ENCODE assay signal across 13 cellular contexts in the genomic region with DNA sequence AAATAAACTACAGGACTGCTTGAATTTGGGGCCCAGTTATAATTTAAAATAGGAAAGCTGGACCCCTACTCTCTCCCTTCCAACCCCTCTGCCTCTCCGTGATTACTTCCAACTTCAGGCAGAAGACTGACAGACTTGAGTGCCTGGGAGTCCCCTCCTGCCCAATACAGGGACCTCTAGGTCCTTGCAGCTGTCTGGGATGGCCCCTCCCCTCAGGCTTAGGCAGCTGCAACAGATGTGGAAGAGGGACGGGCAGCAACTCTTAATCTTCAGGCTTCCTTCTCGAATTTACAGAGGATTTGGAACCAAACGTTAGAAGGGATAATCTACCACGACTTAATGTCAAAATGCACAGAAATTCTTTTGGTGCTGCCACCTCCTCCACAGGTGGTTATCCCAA. TPM values are rescaled to one million over a fixed set of nuclear protein-coding genes. Genes with fewer than 3 reads are reported as not detected.
DNase-seq lines count a peak whose midpoint lies in the region; ATAC-seq, FAIRE-seq and TF ChIP-seq lines count a peak whose summit lies in the region.
"Had no signal": no experiment of that assay in that cellular context is flagged by ENCODE, and none has a peak within 500 bp of the region (broad histone marks: within the 10 kb centered on the region; RNA-seq: fewer than 3 reads in every experiment).

No MANE protein-coding gene starts in this region.

- H3K4me3 Mint-ChIP-seq in CD4-positive, CD25-positive, alpha-beta regulatory T cell = peak overlapping the region; percentile 43 to 95 (median 62)
- no peak overlapping the region for H3K4me3 Mint-ChIP-seq in CD8-positive, alpha-beta T cell

- no peak overlapping the region for H3K14ac ChIP-seq in trophoblast cell (ENCODE audit: low read length)

- no peaks in the 10 kb centered on the region for H3K9me1 ChIP-seq in endothelial cell of umbilical vein (replicated peaks; ENCODE audit: control insufficient read depth, extremely low read depth, insufficient read depth, low read length)

- no peak overlapping the region for H3K27ac ChIP-seq in CD4-positive, CD25-positive, alpha-beta regulatory T cell (ENCODE audit: insufficient read depth, low read length, poor library complexity, severe bottlenecking)
- H3K27ac ChIP-seq in RWPE1 (peak overlapping the region; percentile 81), endothelial cell of umbilical vein (ENCODE audit: insufficient read depth, low read depth, low read length) (peak overlapping the region; percentile 18), trophoblast cell (ENCODE audit: low read depth, low read length) (no peak overlapping the region)
- H3K27ac ChIP-seq in CD8-positive, alpha-beta T cell (ENCODE audit: low read depth, low read length) = no peak overlapping the region

- no peak overlapping the region for H4K8ac ChIP-seq in trophoblast cell (ENCODE audit: low read depth, low read length)

- H3K27me3 Mint-ChIP-seq in CD4-positive, CD25-positive, alpha-beta regulatory T cell = no peaks in the 10 kb centered on the region
- H3K27me3 Mint-ChIP-seq in CD8-positive, alpha-beta T cell (ENCODE audit: low read depth) = no peaks in the 10 kb centered on the region

- no peak overlapping the region for H3K9ac ChIP-seq in endothelial cell of umbilical vein (replicated peaks; ENCODE audit: extremely low read depth, insufficient read depth, low read length)
- H3K9ac ChIP-seq in trophoblast cell (ENCODE audit: low read length) = no peak overlapping the region

- H2BK12ac ChIP-seq in trophoblast cell (ENCODE audit: low read length) = no peak overlapping the region

- H2BK5ac ChIP-seq in trophoblast cell (ENCODE audit: low read depth, low read length, poor library complexity) = no peak overlapping the region

- H4K12ac ChIP-seq in trophoblast cell (ENCODE audit: low read depth, low read length) = no peak overlapping the region

- H3K79me1 ChIP-seq in trophoblast cell (ENCODE audit: low read length) = peaks cover 22% of the 10 kb centered on the region

- TF ChIP-seq POLR2A in endothelial cell of umbilical vein (IDR thresholded peaks at IDR 0.05; ENCODE audit: low read depth, low read length) = no peak

- WGBS in trophoblast cell (ENCODE audit: extremely low coverage, insufficient coverage, insufficient read length) = no CpG with 5 or more reads among the region's 5 CpGs

- H2AFZ ChIP-seq in endothelial cell of umbilical vein (ENCODE audit: low read depth, low read length) = no peak overlapping the region
- H2AFZ ChIP-seq in trophoblast cell (ENCODE audit: insufficient read depth, low read length, poor library complexity) = no peak overlapping the region

- H2AK5ac ChIP-seq in trophoblast cell (ENCODE audit: low read length) = no peak overlapping the region

- no peak overlapping the region for H4K91ac ChIP-seq in trophoblast cell (ENCODE audit: low read depth, low read length)

- peak overlapping the region in 2 of 3 donors; percentile 78 to 95 for H3K27ac Mint-ChIP-seq in CD4-positive, CD25-positive, alpha-beta regulatory T cell
- H3K27ac Mint-ChIP-seq in CD8-positive, alpha-beta T cell = no peak overlapping the region

- peaks cover 15% of the 10 kb centered on the region for H3K36me3 ChIP-seq in CD4-positive, CD25-positive, alpha-beta regulatory T cell (ENCODE audit: control insufficient read depth, insufficient read depth, low read length)
- H3K36me3 ChIP-seq in endothelial cell of umbilical vein (ENCODE audit: control insufficient read depth in 2 of 2, extremely low read depth in 1 of 2, insufficient read depth in 2 of 2, low read length in 2 of 2) (peaks cover 16 to 20% of the 10 kb centered on the region in 2 experiments), trophoblast cell (ENCODE audit: control insufficient read depth in 1 of 2, insufficient read depth in 2 of 2, low read length in 2 of 2) (peaks cover 43 to 53% of the 10 kb centered on the region in 2 experiments)
- H3K36me3 ChIP-seq in CD8-positive, alpha-beta T cell (ENCODE audit: insufficient read depth, low read length) = peaks cover 3% of the 10 kb centered on the region

- CTCF ChIA-PET in RWPE1 (lab: Yijun Ruan, JAX) = interaction anchor here (0.6 to 1.2 kb wide), 3 partner anchors 12 to 108 kb away, joined by 3 to 7 read pairs (median 4); no protein-coding TSS in a partner anchor
- CTCF ChIA-PET in endothelial cell of umbilical vein (lab: Charles Lee) = interaction anchor here (0.7 to 13.4 kb wide), 12 partner anchors 12 to 147 kb away, joined by 3 to 183 read pairs (median 3); partner anchors contain the start of gene CASQ1
- CTCF ChIA-PET in CD8-positive, alpha-beta T cell (lab: Charles Lee) = interaction anchor here (1.2 to 3.0 kb wide), 5 partner anchors 11 to 84 kb away, joined by 4 to 11 read pairs (median 6); no protein-coding TSS in a partner anchor

- H3K18ac ChIP-seq in trophoblast cell (ENCODE audit: low read length) = no peak overlapping the region

- H3K4me2 ChIP-seq in endothelial cell of umbilical vein (ENCODE audit: insufficient read depth, low read length) (peak overlapping the region; percentile 77), trophoblast cell (ENCODE audit: low read length) (no peak overlapping the region)

- H3K79me2 ChIP-seq in endothelial cell of umbilical vein (ENCODE audit: control insufficient read depth, insufficient read depth, low read length) (peaks cover 65% of the 10 kb centered on the region), trophoblast cell (ENCODE audit: control insufficient read depth, insufficient read depth, low read length, poor library complexity) (peaks cover 13% of the 10 kb centered on the region)

- peak overlapping the region; percentile 21 for H3K4ac ChIP-seq in trophoblast cell (ENCODE audit: low read depth, low read length)

- no peaks in the 10 kb centered on the region for H3K27me3 ChIP-seq in CD4-positive, CD25-positive, alpha-beta regulatory T cell (ENCODE audit: control insufficient read depth, insufficient read depth, low read length)
- no peaks in the 10 kb centered on the region for H3K27me3 ChIP-seq in endothelial cell of umbilical vein (ENCODE audit: control insufficient read depth in 2 of 2, insufficient read depth in 2 of 2, low read length in 2 of 2)
- H3K27me3 ChIP-seq in trophoblast cell (ENCODE audit: insufficient read depth, low read length) = no peaks in the 10 kb centered on the region
- no peaks in the 10 kb centered on the region for H3K27me3 ChIP-seq in CD8-positive, alpha-beta T cell (ENCODE audit: insufficient read depth, low read length)

- H3K36me3 Mint-ChIP-seq in CD4-positive, CD25-positive, alpha-beta regulatory T cell = peaks cover 11% of the 10 kb centered on the region
- peaks cover 28% of the 10 kb centered on the region for H3K36me3 Mint-ChIP-seq in CD8-positive, alpha-beta T cell

- no peaks in the 10 kb centered on the region for H3K9me3 Mint-ChIP-seq in CD4-positive, CD25-positive, alpha-beta regulatory T cell
- no peaks in the 10 kb centered on the region for H3K9me3 Mint-ChIP-seq in CD8-positive, alpha-beta T cell

- H3K9me3 ChIP-seq in CD4-positive, CD25-positive, alpha-beta regulatory T cell (ENCODE audit: control insufficient read depth in 2 of 2, low read length in 2 of 2) = no peaks in the 10 kb centered on the region
- H3K9me3 ChIP-seq in endothelial cell of umbilical vein (replicated peaks; ENCODE audit: control insufficient read depth, insufficient read depth, low read length) (no peaks in the 10 kb centered on the region), trophoblast cell (ENCODE audit: insufficient read depth, low read depth, low read length) (no peaks in the 10 kb centered on the region)
- H3K9me3 ChIP-seq in CD8-positive, alpha-beta T cell (ENCODE audit: low read length) = no peaks in the 10 kb centered on the region

- peaks cover 14% of the 10 kb centered on the region for H3K4me1 ChIP-seq in CD4-positive, CD25-positive, alpha-beta regulatory T cell (ENCODE audit: control insufficient read depth, insufficient read depth, low read length, poor library complexity, severe bottlenecking)
- H3K4me1 ChIP-seq in endothelial cell of umbilical vein (ENCODE audit: control insufficient read depth, extremely low read depth, insufficient read depth, low read length) (peaks cover 46% of the 10 kb centered on the region), trophoblast cell (ENCODE audit: control insufficient read depth in 1 of 2, insufficient read depth in 2 of 2, low read length in 2 of 2) (peaks cover 20 to 36% of the 10 kb centered on the region in 2 experiments)
- H3K4me1 ChIP-seq in CD8-positive, alpha-beta T cell (ENCODE audit: insufficient read depth, low read length) = peaks cover 19% of the 10 kb centered on the region

- peaks cover 0 to 59% (median 37%) of the 10 kb centered on the region in 4 donors for H3K4me1 Mint-ChIP-seq in CD4-positive, CD25-positive, alpha-beta regulatory T cell
- H3K4me1 Mint-ChIP-seq in CD8-positive, alpha-beta T cell (ENCODE audit: low read depth) = peaks cover 36% of the 10 kb centered on the region

- TF ChIP-seq CTCF in RWPE1 (conservative IDR thresholded peaks at IDR 0.05; ENCODE audit: low read depth) (no peak), endothelial cell of umbilical vein (IDR thresholded peaks at IDR 0.05; ENCODE audit: extremely low read depth in 1 of 2, insufficient read depth in 1 of 2, low read depth in 1 of 2, low read length in 2 of 2) (no peak)
- TF ChIP-seq CTCF in CD8-positive, alpha-beta T cell (IDR thresholded peaks at IDR 0.05) = no peak

- ATAC-seq in CD4-positive, CD25-positive, alpha-beta regulatory T cell (ENCODE audit: low read depth in 2 of 2) = no peak
- ATAC-seq in CD8-positive, alpha-beta T cell = no peak
- ATAC-seq in GM18873 (IDR thresholded peaks at IDR 0.05; ENCODE audit: low FRiP score, unreplicated experiment) = no peak
- ATAC-seq: K562 had no signal

- POLR2A ChIA-PET in RWPE1 (lab: Yijun Ruan, JAX; ENCODE audit: low non-redundant PET) (interaction anchor here (0.6 kb wide), 1 partner anchor 17 kb away, joined by 3 read pairs; the partner anchor contains the start of gene CASQ1), endothelial cell of umbilical vein (lab: Charles Lee) (interaction anchor here (1.6 kb wide), 1 partner anchor 12 kb away, joined by 4 read pairs; no protein-coding TSS in a partner anchor)
- POLR2A ChIA-PET in CD8-positive, alpha-beta T cell (lab: Charles Lee) = interaction anchor here (1.2 kb wide), 1 partner anchor 55 kb away, joined by 3 read pairs; the partner anchor contains the start of gene DCAF8

- no peak overlapping the region for H3K23ac ChIP-seq in trophoblast cell (ENCODE audit: low read length)

- H2BK120ac ChIP-seq in trophoblast cell (ENCODE audit: insufficient read depth, low read length, poor library complexity) = no peak overlapping the region

- no peak for DNase-seq in CD4-positive, CD25-positive, alpha-beta regulatory T cell
- DNase-seq in RWPE1 (ENCODE audit: low spot score) (no peak), endothelial cell of umbilical vein (ENCODE audit: low read depth, low spot score) (no peak), trophoblast cell (no peak), frontal cortex (ENCODE audit: low spot score in 2 of 2) (no peak)
- DNase-seq in CD8-positive, alpha-beta T cell = no peak
- DNase-seq in stimulated activated CD4-positive, alpha-beta T cell treated with anti-CD3 and anti-CD28 coated beads, Interleukin-12 subunit alpha, Interleukin-12 subunit beta, amount 100 ng/mL, for 4 hours = no peak
- DNase-seq: activated CD8-positive, alpha-beta memory T cell treated with anti-CD3 and anti-CD28 coated beads, Interleukin-2, amount 50 U/mL, for 48 hours; DMS53; SHP77; stimulated activated CD4-positive, alpha-beta T cell treated with anti-CD3 and anti-CD28 coated beads, Interleukin-4, amount 100 ng/mL, for 24 hours had no signal

- H4K20me1 ChIP-seq in endothelial cell of umbilical vein (replicated peaks; ENCODE audit: control insufficient read depth, extremely low read depth, insufficient read depth, low read length) = no peaks in the 10 kb centered on the region

- intact Hi-C loops in endothelial cell of umbilical vein (cut with micrococcal nuclease) = loop anchor here (1.0 to 5.0 kb wide), 3 partner anchors 54 to 135 kb away; partner anchors contain the start of genes COPA, NCSTN and PEX19
- intact Hi-C loops in CD8-positive, alpha-beta T cell (cut with DNase I, micrococcal nuclease) = loop anchor here (5.0 kb wide), 3 partner anchors 50 to 105 kb away; partner anchors contain the start of gene DCAF8 (in 1 of the 2)

- FAIRE-seq in endothelial cell of umbilical vein (lab: Jason Lieb, UNC) (no peak), frontal cortex (lab: Jason Lieb, UNC) (no peak)
- FAIRE-seq: K562 had no signal

- no TSS peak for BruUV-seq in endothelial cell of umbilical vein (replicated peaks; lab: Mats Ljungman, UMichigan)

- H3K4me3 ChIP-seq in CD4-positive, CD25-positive, alpha-beta regulatory T cell (ENCODE audit: low read depth, low read length) = no peak overlapping the region
- peak overlapping the region in 1 of 3 experiments; percentile 3 for H3K4me3 ChIP-seq in endothelial cell of umbilical vein (replicated peaks in 1 of 3; ENCODE audit: insufficient read depth in 1 of 3, low read depth in 1 of 3, low read length in 3 of 3)
- no peak overlapping the region for H3K4me3 ChIP-seq in trophoblast cell (ENCODE audit: low read depth, low read length)
- no peak overlapping the region for H3K4me3 ChIP-seq in CD8-positive, alpha-beta T cell (ENCODE audit: low read depth, low read length)
- H3K4me3 ChIP-seq: K562 had no signal

- dilution Hi-C loops in endothelial cell of umbilical vein (cut with MboI; ENCODE audit: extremely low pct_ligation_motif_present, low sequenced_read_pairs) = no loop called here

RNA-seq across cellular contexts. Expression of gene PEA15, which starts 2.6 kb away (rescaled TPM):
- total RNA-seq in CD4-positive, CD25-positive, alpha-beta regulatory T cell = 21.5 TPM
- polyA plus RNA-seq in CD4-positive, CD25-positive, alpha-beta regulatory T cell = 10 to 100 TPM in 1 of 4 donors, 1 to 10 TPM in 3; 7.5 to 10.2 (median 8.3) TPM
- total RNA-seq in endothelial cell of umbilical vein (250 and 270 TPM in 2 replicates), frontal cortex (84.4 TPM)
- polyA plus RNA-seq in endothelial cell of umbilical vein = 304 and 336 TPM in 2 replicates
- 558 and 641 TPM in 2 replicates for polyA plus RNA-seq in endothelial cell of umbilical vein (2011; cell fraction: cytosol; rRNA removed)
- polyA plus RNA-seq in endothelial cell of umbilical vein (2011; cell fraction: nucleus; rRNA removed) = 219 and 231 TPM in 2 replicates
- 244 and 310 TPM in 2 replicates for polyA plus RNA-seq in endothelial cell of umbilical vein (2012)
- polyA minus RNA-seq in endothelial cell of umbilical vein = 252 and 361 TPM in 2 replicates
- 30.9 TPM for polyA minus RNA-seq in endothelial cell of umbilical vein (2011; cell fraction: cytosol; rRNA and poly(A)+ RNA removed)
- polyA minus RNA-seq in endothelial cell of umbilical vein (2011; cell fraction: nucleus; rRNA and poly(A)+ RNA removed) = 35.7 and 58.7 TPM in 2 replicates
- polyA plus RNA-seq in trophoblast cell (2013) = 244 and 246 TPM in 2 replicates
- 10 to 100 TPM in 1 of 2 experiments, 1 to 10 TPM in 1; 9.1 to 10.9 TPM for total RNA-seq in CD8-positive, alpha-beta T cell

RNA-seq across cellular contexts. Expression of gene CASQ1, which starts 17.4 kb away (rescaled TPM):
- not detected for total RNA-seq in CD4-positive, CD25-positive, alpha-beta regulatory T cell
- polyA plus RNA-seq in CD4-positive, CD25-positive, alpha-beta regulatory T cell = not detected
- total RNA-seq in endothelial cell of umbilical vein (not detected in 2 replicates), frontal cortex (4.9 TPM)
- not detected in 2 replicates for polyA plus RNA-seq in endothelial cell of umbilical vein
- not detected in 2 replicates for polyA plus RNA-seq in endothelial cell of umbilical vein (2011; cell fraction: cytosol; rRNA removed)
- not detected in 2 replicates for polyA plus RNA-seq in endothelial cell of umbilical vein (2011; cell fraction: nucleus; rRNA removed)
- polyA plus RNA-seq in endothelial cell of umbilical vein (2012) = not detected in 2 replicates
- not detected in 2 replicates for polyA minus RNA-seq in endothelial cell of umbilical vein
- polyA minus RNA-seq in endothelial cell of umbilical vein (2011; cell fraction: cytosol; rRNA and poly(A)+ RNA removed) = not detected
- polyA minus RNA-seq in endothelial cell of umbilical vein (2011; cell fraction: nucleus; rRNA and poly(A)+ RNA removed) = not detected in 2 replicates
- polyA plus RNA-seq in trophoblast cell (2013) = 5.0 and 5.6 TPM in 2 replicates
- not detected for total RNA-seq in CD8-positive, alpha-beta T cell
- total RNA-seq: K562 had no signal
- polyA plus RNA-seq: K562 had no signal

RNA-seq across cellular contexts. Expression of gene DCAF8, which starts 54.6 kb away (rescaled TPM):
- 182 TPM for total RNA-seq in CD4-positive, CD25-positive, alpha-beta regulatory T cell
- 10 to 100 TPM; 50.3 to 74.1 (median 54.9) TPM for polyA plus RNA-seq in CD4-positive, CD25-positive, alpha-beta regulatory T cell
- total RNA-seq in endothelial cell of umbilical vein = 99.9 and 106 TPM in 2 replicates
- 85.5 and 87.9 TPM in 2 replicates for polyA plus RNA-seq in endothelial cell of umbilical vein
- polyA plus RNA-seq in endothelial cell of umbilical vein (2011; cell fraction: cytosol; rRNA removed) = 45.8 and 60.2 TPM in 2 replicates
- polyA plus RNA-seq in endothelial cell of umbilical vein (2011; cell fraction: nucleus; rRNA removed) = 605 and 638 TPM in 2 replicates
- polyA plus RNA-seq in endothelial cell of umbilical vein (2012) = 69.0 and 79.4 TPM in 2 replicates
- polyA minus RNA-seq in endothelial cell of umbilical vein = 148 TPM in 2 replicates
- polyA minus RNA-seq in endothelial cell of umbilical vein (2011; cell fraction: cytosol; rRNA and poly(A)+ RNA removed) = 31.6 TPM
- 153 and 193 TPM in 2 replicates for polyA minus RNA-seq in endothelial cell of umbilical vein (2011; cell fraction: nucleus; rRNA and poly(A)+ RNA removed)
- 65.4 and 69.8 TPM in 2 replicates for polyA plus RNA-seq in trophoblast cell (2013)
- 100 to 1,000 TPM; 152 to 162 TPM for total RNA-seq in CD8-positive, alpha-beta T cell
- 38.3 TPM for total RNA-seq in frontal cortex

RNA-seq across cellular contexts. Expression of gene ATP1A4, which starts 56.3 kb away (rescaled TPM):
- total RNA-seq in CD4-positive, CD25-positive, alpha-beta regulatory T cell = not detected
- polyA plus RNA-seq in CD4-positive, CD25-positive, alpha-beta regulatory T cell = not detected
- total RNA-seq in endothelial cell of umbilical vein (not detected in 2 replicates), frontal cortex (not detected)
- not detected in 2 replicates for polyA plus RNA-seq in endothelial cell of umbilical vein
- not detected in 2 replicates for polyA plus RNA-seq in endothelial cell of umbilical vein (2011; cell fraction: cytosol; rRNA removed)
- polyA plus RNA-seq in endothelial cell of umbilical vein (2011; cell fraction: nucleus; rRNA removed) = not detected in 2 replicates
- not detected in 2 replicates for polyA plus RNA-seq in endothelial cell of umbilical vein (2012)
- not detected in 2 replicates for polyA minus RNA-seq in endothelial cell of umbilical vein
- polyA minus RNA-seq in endothelial cell of umbilical vein (2011; cell fraction: cytosol; rRNA and poly(A)+ RNA removed) = not detected
- not detected in 2 replicates for polyA minus RNA-seq in endothelial cell of umbilical vein (2011; cell fraction: nucleus; rRNA and poly(A)+ RNA removed)
- polyA plus RNA-seq in trophoblast cell (2013) = 27.2 and 30.9 TPM in 2 replicates
- not detected for total RNA-seq in CD8-positive, alpha-beta T cell
- total RNA-seq: K562 had no signal

Comparison
In these comparisons a context has a peak if more than half of its experiments do, and no peak if none do; other contexts are left out.
1. H3K27ac ChIP-seq: peak in RWPE1 (single experiment) and endothelial cell of umbilical vein (single experiment); none in CD4-positive, CD25-positive, alpha-beta regulatory T cell (single experiment), trophoblast cell (single experiment) and CD8-positive, alpha-beta T cell (single experiment).